ENCODE assay signal across 15 cellular contexts in the genomic region with DNA sequence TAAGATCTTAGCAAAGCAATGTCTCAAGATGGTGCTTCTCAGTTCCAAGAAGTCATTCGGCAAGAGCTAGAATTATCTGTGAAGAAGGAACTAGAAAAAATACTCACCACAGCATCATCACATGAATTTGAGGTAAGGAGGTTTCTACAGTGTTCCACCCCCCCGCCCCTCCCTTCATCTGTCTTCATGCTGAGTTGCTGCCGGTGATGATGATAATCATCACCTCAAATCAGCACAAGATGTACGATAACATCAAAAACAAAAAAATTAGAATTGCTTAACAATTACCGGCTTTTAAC. TPM values are rescaled to one million over a fixed set of nuclear protein-coding genes. Genes with fewer than 3 reads are reported as not detected.
DNase-seq lines count a peak whose midpoint lies in the region; ATAC-seq and TF ChIP-seq lines count a peak whose summit lies in the region.
"Had no signal": no experiment of that assay in that cellular context is flagged by ENCODE, and none has a peak within 500 bp of the region (broad histone marks: within the 10 kb centered on the region; RNA-seq: fewer than 3 reads in every experiment).

No MANE protein-coding gene starts in this region.

- H3K79me2 ChIP-seq in PC-3 (ENCODE audit: low read length), result peaks cover 48% of the 10 kb centered on the region

- intact Hi-C loops in PC-3 (cut with micrococcal nuclease), result no loop called here

- no peak overlapping the region for H2AFZ ChIP-seq in PC-3 (ENCODE audit: low read length)

- H3K4me3 ChIP-seq in PC-3 (ENCODE audit: low read length), result no peak overlapping the region
- H3K4me3 ChIP-seq: adrenal gland, esophagus muscularis mucosa had no signal

- peak overlapping the region; percentile 59 for H3K4me3 Mint-ChIP-seq in central memory CD8-positive, alpha-beta T cell

- DNase-seq in KBM-7 (peak; percentile 91), AG20443 (ENCODE audit: low spot score) (no peak), PC-3 (no peak), NCI-H2107 (lab: John Stamatoyannopoulos, UW) (no peak)
- peak; percentile 43 for DNase-seq in activated CD4-positive, alpha-beta T cell treated with anti-CD3 and anti-CD28 coated beads for 48 hours
- no peak for DNase-seq in central memory CD8-positive, alpha-beta T cell (ENCODE audit: low spot score in 2 of 2)
- peak; percentile 37 for DNase-seq in stimulated activated CD4-positive, alpha-beta T cell treated with anti-CD3 and anti-CD28 coated beads, Interleukin-4, amount 100 ng/mL, for 24 hours
- DNase-seq: adrenal gland, DMS79 treated with DMSO at 0.1 percent for 48 hours, NCI-H2081, right cardiac atrium, Right ventricle myocardium superior had no signal

- CTCF ChIA-PET in PC-3 (lab: Charles Lee), result no interaction called here

- in situ Hi-C loops in KBM-7 (cut with MboI; ENCODE audit: low pct_unique_long_range_greater_than_20kb, low sequenced_read_pairs), result loop anchor here (25.0 kb wide), 1 partner anchor 169 kb away; no protein-coding TSS in a partner anchor

- no peak for TF ChIP-seq CTCF in PC-3 (conservative IDR thresholded peaks at IDR 0.05; ENCODE audit: low read depth, low read length)

- H3K4me1 ChIP-seq in PC-3 (ENCODE audit: insufficient read depth, low read length), result peaks cover 3% of the 10 kb centered on the region; the same call in 1 of the 2 replicates

- H3K9ac ChIP-seq in PC-3 (ENCODE audit: low read length), result no peak overlapping the region

- peaks cover 17% of the 10 kb centered on the region for H3K36me3 ChIP-seq in PC-3 (ENCODE audit: low read depth, low read length)

- no peaks in the 10 kb centered on the region for H3K27me3 ChIP-seq in PC-3 (ENCODE audit: low read length)
- H3K27me3 ChIP-seq: adrenal gland, esophagus muscularis mucosa had no signal

- POLR2A ChIA-PET in PC-3 (lab: Charles Lee; ENCODE audit: unreplicated experiment), result no interaction called here

- H3K9me2 ChIP-seq in PC-3 (replicated peaks; ENCODE audit: low read length), result no peaks in the 10 kb centered on the region

- peaks cover 22% of the 10 kb centered on the region for H3K36me3 Mint-ChIP-seq in central memory CD8-positive, alpha-beta T cell (ENCODE audit: insufficient read depth)

- H3K27ac Mint-ChIP-seq in central memory CD8-positive, alpha-beta T cell (ENCODE audit: low read depth), result peak overlapping the region; percentile 90

- peaks cover 46% of the 10 kb centered on the region for H3K4me1 Mint-ChIP-seq in central memory CD8-positive, alpha-beta T cell

- H4K20me1 ChIP-seq in PC-3 (ENCODE audit: low read length), result peaks cover 9% of the 10 kb centered on the region

- no peaks in the 10 kb centered on the region for H3K9me3 Mint-ChIP-seq in central memory CD8-positive, alpha-beta T cell

- no peaks in the 10 kb centered on the region for H3K27me3 Mint-ChIP-seq in central memory CD8-positive, alpha-beta T cell

- BruUV-seq in PC-3 (replicated peaks; lab: Mats Ljungman, UMichigan), result no TSS peak

- no peak overlapping the region for H3K4me2 ChIP-seq in PC-3 (ENCODE audit: low read length)

- ATAC-seq in central memory CD8-positive, alpha-beta T cell (replicated peaks; ENCODE audit: extremely low read depth, poor library complexity, severe bottlenecking), result peak; percentile 89
- ATAC-seq in PC-3 (no peak), GM21360 (IDR thresholded peaks at IDR 0.05; ENCODE audit: unreplicated experiment) (no peak)
- ATAC-seq: HCT116 had no signal

- H3K9me3 ChIP-seq in PC-3 (ENCODE audit: low read length), result no peaks in the 10 kb centered on the region
- H3K9me3 ChIP-seq: adrenal gland, esophagus muscularis mucosa had no signal

- H3K27ac ChIP-seq in PC-3 (ENCODE audit: low read length), result no peak overlapping the region
- H3K27ac ChIP-seq: esophagus muscularis mucosa had no signal

- no peaks in the 10 kb centered on the region for H3F3A ChIP-seq in PC-3 (ENCODE audit: low read length, unreplicated experiment)

RNA-seq across cellular contexts. Expression of a gene that starts 14.6 kb away (rescaled TPM):
- total RNA-seq in PC-3 (2014; rRNA removed), result 48.4 and 55.8 TPM in 2 replicates

Comparison
In these comparisons a context has a peak if more than half of its experiments do, and no peak if none do; other contexts are left out.
1. DNase-seq: peak in KBM-7 (single experiment), activated CD4-positive, alpha-beta T cell treated with anti-CD3 and anti-CD28 coated beads for 48 hours (single experiment) and stimulated activated CD4-positive, alpha-beta T cell treated with anti-CD3 and anti-CD28 coated beads, Interleukin-4, amount 100 ng/mL, for 24 hours (single experiment); none in central memory CD8-positive, alpha-beta T cell (0 of 2), AG20443 (single experiment), PC-3 (single experiment) and NCI-H2107 (single experiment).